Comparison of ENCODE assay signal across 2 cellular contexts in the genomic region with DNA sequence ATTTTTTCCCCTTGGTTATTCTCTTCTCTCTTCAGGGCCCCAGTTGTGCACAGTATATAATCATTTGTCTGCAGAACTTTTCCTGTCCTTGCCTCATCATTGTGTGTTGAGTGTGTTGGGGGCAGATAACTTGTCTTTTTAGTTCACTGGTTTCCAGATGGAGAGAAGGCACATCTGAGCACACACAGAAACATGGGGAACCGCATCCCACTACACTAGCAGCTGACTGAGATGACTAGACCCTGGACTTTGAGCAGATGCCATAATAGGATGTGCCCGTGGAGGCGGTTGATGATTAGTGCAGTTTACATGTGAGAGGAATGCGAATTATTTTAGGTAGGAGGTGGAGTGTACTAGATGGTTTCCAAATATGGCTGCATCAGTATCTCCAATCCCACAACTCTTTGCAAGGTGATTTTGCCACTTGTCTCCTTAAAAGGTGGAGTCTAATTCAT.
TF ChIP-seq lines count a peak whose summit lies in the region.

No MANE protein-coding gene starts in this region.

TF ChIP-seq in K562, 482 proteins besides CTCF, POLR2A, EP300 and RAD21 (continued from another document):
- TF ChIP-seq NCOA1 (IDR thresholded peaks at IDR 0.05; ENCODE audit: low read depth) (peak; percentile 53; the same call in 1 of the 2 replicates), ZNF551 (CRISPR knock-in tag; IDR thresholded peaks at IDR 0.05) (no peak), POLR2AphosphoS5 (IDR thresholded peaks at IDR 0.05; ENCODE audit: control insufficient read depth, insufficient read depth, low read depth, low read length) (peak; percentile 96), ARNT (IDR thresholded peaks at IDR 0.05) (peak; percentile 69 to 72; a peak in 3 of 4 replicates), ESRRA (IDR thresholded peaks at IDR 0.05; ENCODE audit: borderline replicate concordance, low read depth) (0 out of 2 replicates have a peak, but pooled peaks have one; percentile 11), HNRNPK (IDR thresholded peaks at IDR 0.05; ENCODE audit: low read depth, low read length, poor library complexity, severe bottlenecking) (no peak), MCM3 (IDR thresholded peaks at IDR 0.05) (no peak), FOXK2 (conservative IDR thresholded peaks at IDR 0.05 in 1 of 2, IDR thresholded peaks at IDR 0.05 in 1 of 2; ENCODE audit: low read depth in 2 of 2) (peak; percentile 57 to 60; a peak in 3 of 4 replicates), MEF2A (IDR thresholded peaks at IDR 0.05; ENCODE audit: control insufficient read depth, low read depth, low read length) (no peak), CREM (IDR thresholded peaks at IDR 0.05; ENCODE audit: low read depth) (peak; percentile 33; the same call in 1 of the 2 replicates), HEY1 (CRISPR knock-in tag; IDR thresholded peaks at IDR 0.05; ENCODE audit: borderline replicate concordance) (no peak), MTA2 (IDR thresholded peaks at IDR 0.05; ENCODE audit: low read depth) (peak; percentile 92), FOSL1 (tag; conservative IDR thresholded peaks at IDR 0.05) (peak; percentile 52), PYGO2 (tag; IDR thresholded peaks at IDR 0.05) (no peak), PBX2 (CRISPR knock-in tag; IDR thresholded peaks at IDR 0.05; ENCODE audit: low read depth) (no peak), PBX2 (tag; conservative IDR thresholded peaks at IDR 0.05; ENCODE audit: low read depth) (peak; percentile 32; the same call in 1 of the 2 replicates)
- TF ChIP-seq, protein P1, sequence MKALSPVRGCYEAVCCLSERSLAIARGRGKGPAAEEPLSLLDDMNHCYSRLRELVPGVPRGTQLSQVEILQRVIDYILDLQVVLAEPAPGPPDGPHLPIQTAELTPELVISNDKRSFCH (CRISPR knock-in tag; IDR thresholded peaks at IDR 0.05), result no peak
- TF ChIP-seq, protein P1 (tag; IDR thresholded peaks at IDR 0.05), result 0 out of 2 replicates have a peak, but pooled peaks have one; percentile 53

TF ChIP-seq in HepG2, 621 proteins besides CTCF, POLR2A, EP300 and RAD21 (continued from another document and continues in another):
- TF ChIP-seq MTF1 (CRISPR knock-in tag; IDR thresholded peaks at IDR 0.05), result no peak
- no peak for TF ChIP-seq CCDC6 (CRISPR knock-in tag; IDR thresholded peaks at IDR 0.05)
- TF ChIP-seq SIX1 (CRISPR knock-in tag; IDR thresholded peaks at IDR 0.05; ENCODE audit: borderline replicate concordance), result no peak
- TF ChIP-seq TBX2 (CRISPR knock-in tag; IDR thresholded peaks at IDR 0.05; ENCODE audit: borderline replicate concordance), result peak; percentile 35; the same call in 1 of the 2 replicates
- no peak for TF ChIP-seq ZNF777 (CRISPR knock-in tag; IDR thresholded peaks at IDR 0.05)
- TF ChIP-seq MTA1 (CRISPR knock-in tag; IDR thresholded peaks at IDR 0.05; ENCODE audit: borderline replicate concordance), result no peak
- TF ChIP-seq SMARCE1 (IDR thresholded peaks at IDR 0.05; ENCODE audit: borderline replicate concordance), result no peak
- no peak for TF ChIP-seq ZNF670 (CRISPR knock-in tag; IDR thresholded peaks at IDR 0.05; ENCODE audit: borderline replicate concordance)
- TF ChIP-seq MIER3 (CRISPR knock-in tag; IDR thresholded peaks at IDR 0.05; ENCODE audit: borderline replicate concordance), result peak; percentile 75; the same call in 1 of the 2 replicates
- no peak for TF ChIP-seq ATAD3A (CRISPR knock-in tag; IDR thresholded peaks at IDR 0.05)
- TF ChIP-seq CCAR2 (optimal IDR thresholded peaks at IDR 0.05; ENCODE audit: low read depth, low read length), result no peak
- no peak for TF ChIP-seq AGO1 (IDR thresholded peaks at IDR 0.05; ENCODE audit: low read depth, low read length, poor library complexity, severe bottlenecking)
- TF ChIP-seq, protein P2, sequence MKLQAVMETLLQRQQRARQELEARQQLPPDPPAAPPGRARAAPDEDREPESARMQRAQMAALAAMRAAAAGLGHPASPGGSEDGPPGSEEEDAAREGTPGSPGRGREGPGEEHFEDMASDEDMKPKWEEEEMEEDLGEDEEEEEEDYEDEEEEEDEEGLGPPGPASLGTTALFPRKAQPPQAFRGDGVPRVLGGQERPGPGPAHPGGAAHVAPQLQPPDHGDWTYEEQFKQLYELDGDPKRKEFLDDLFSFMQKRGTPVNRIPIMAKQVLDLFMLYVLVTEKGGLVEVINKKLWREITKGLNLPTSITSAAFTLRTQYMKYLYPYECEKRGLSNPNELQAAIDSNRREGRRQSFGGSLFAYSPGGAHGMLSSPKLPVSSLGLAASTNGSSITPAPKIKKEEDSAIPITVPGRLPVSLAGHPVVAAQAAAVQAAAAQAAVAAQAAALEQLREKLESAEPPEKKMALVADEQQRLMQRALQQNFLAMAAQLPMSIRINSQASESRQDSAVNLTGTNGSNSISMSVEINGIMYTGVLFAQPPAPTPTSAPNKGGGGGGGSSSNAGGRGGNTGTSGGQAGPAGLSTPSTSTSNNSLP (IDR thresholded peaks at IDR 0.05; ENCODE audit: low read depth, low read length), result peak; percentile 80
- TF ChIP-seq, protein P3, sequence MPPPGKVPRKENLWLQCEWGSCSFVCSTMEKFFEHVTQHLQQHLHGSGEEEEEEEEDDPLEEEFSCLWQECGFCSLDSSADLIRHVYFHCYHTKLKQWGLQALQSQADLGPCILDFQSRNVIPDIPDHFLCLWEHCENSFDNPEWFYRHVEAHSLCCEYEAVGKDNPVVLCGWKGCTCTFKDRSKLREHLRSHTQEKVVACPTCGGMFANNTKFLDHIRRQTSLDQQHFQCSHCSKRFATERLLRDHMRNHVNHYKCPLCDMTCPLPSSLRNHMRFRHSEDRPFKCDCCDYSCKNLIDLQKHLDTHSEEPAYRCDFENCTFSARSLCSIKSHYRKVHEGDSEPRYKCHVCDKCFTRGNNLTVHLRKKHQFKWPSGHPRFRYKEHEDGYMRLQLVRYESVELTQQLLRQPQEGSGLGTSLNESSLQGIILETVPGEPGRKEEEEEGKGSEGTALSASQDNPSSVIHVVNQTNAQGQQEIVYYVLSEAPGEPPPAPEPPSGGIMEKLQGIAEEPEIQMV (CRISPR knock-in tag; IDR thresholded peaks at IDR 0.05; ENCODE audit: low read depth), result no peak
- no peak for TF ChIP-seq ZKSCAN5 (CRISPR knock-in tag; IDR thresholded peaks at IDR 0.05)
- TF ChIP-seq ARID4A (CRISPR knock-in tag; IDR thresholded peaks at IDR 0.05; ENCODE audit: borderline replicate concordance), result peak; percentile 33; the same call in 1 of the 2 replicates
- TF ChIP-seq, protein P4, sequence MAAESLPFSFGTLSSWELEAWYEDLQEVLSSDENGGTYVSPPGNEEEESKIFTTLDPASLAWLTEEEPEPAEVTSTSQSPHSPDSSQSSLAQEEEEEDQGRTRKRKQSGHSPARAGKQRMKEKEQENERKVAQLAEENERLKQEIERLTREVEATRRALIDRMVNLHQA (CRISPR knock-in tag; IDR thresholded peaks at IDR 0.05), result no peak
- TF ChIP-seq ZNF331 (CRISPR knock-in tag; IDR thresholded peaks at IDR 0.05), result peak; percentile 74
- TF ChIP-seq ZNF251 (CRISPR knock-in tag; IDR thresholded peaks at IDR 0.05), result no peak
- 0 out of 2 replicates have a peak, but pooled peaks have one; percentile 13 for TF ChIP-seq CEBPG (CRISPR knock-in tag; IDR thresholded peaks at IDR 0.05)
- TF ChIP-seq SP5 (CRISPR knock-in tag; IDR thresholded peaks at IDR 0.05; ENCODE audit: borderline replicate concordance, low read depth), result no peak
- no peak for TF ChIP-seq ZNF713 (CRISPR knock-in tag; IDR thresholded peaks at IDR 0.05)
- no peak for TF ChIP-seq PPARG (CRISPR knock-in tag; conservative IDR thresholded peaks at IDR 0.05)
- TF ChIP-seq NR0B2 (CRISPR knock-in tag; IDR thresholded peaks at IDR 0.05), result no peak
- TF ChIP-seq HOXD1 (CRISPR knock-in tag; IDR thresholded peaks at IDR 0.05), result no peak
- TF ChIP-seq ZNF160 (CRISPR knock-in tag; IDR thresholded peaks at IDR 0.05), result no peak
- TF ChIP-seq KDM6A (CRISPR knock-in tag; IDR thresholded peaks at IDR 0.05; ENCODE audit: low read depth), result peak; percentile 40; the same call in 1 of the 2 replicates
- no peak for TF ChIP-seq ZNF207 (IDR thresholded peaks at IDR 0.05; ENCODE audit: borderline replicate concordance)
- TF ChIP-seq NONO (IDR thresholded peaks at IDR 0.05), result no peak
- TF ChIP-seq NONO (CRISPR knock-in tag; conservative IDR thresholded peaks at IDR 0.05), result no peak
- no peak for TF ChIP-seq CHCHD3 (CRISPR knock-in tag; IDR thresholded peaks at IDR 0.05)
- no peak for TF ChIP-seq CC2D1A (CRISPR knock-in tag; IDR thresholded peaks at IDR 0.05)
- TF ChIP-seq NAIF1 (CRISPR knock-in tag; IDR thresholded peaks at IDR 0.05; ENCODE audit: borderline replicate concordance), result no peak
- no peak for TF ChIP-seq HDAC6 (IDR thresholded peaks at IDR 0.05; ENCODE audit: low read depth, low read length)
- TF ChIP-seq, protein P5, sequence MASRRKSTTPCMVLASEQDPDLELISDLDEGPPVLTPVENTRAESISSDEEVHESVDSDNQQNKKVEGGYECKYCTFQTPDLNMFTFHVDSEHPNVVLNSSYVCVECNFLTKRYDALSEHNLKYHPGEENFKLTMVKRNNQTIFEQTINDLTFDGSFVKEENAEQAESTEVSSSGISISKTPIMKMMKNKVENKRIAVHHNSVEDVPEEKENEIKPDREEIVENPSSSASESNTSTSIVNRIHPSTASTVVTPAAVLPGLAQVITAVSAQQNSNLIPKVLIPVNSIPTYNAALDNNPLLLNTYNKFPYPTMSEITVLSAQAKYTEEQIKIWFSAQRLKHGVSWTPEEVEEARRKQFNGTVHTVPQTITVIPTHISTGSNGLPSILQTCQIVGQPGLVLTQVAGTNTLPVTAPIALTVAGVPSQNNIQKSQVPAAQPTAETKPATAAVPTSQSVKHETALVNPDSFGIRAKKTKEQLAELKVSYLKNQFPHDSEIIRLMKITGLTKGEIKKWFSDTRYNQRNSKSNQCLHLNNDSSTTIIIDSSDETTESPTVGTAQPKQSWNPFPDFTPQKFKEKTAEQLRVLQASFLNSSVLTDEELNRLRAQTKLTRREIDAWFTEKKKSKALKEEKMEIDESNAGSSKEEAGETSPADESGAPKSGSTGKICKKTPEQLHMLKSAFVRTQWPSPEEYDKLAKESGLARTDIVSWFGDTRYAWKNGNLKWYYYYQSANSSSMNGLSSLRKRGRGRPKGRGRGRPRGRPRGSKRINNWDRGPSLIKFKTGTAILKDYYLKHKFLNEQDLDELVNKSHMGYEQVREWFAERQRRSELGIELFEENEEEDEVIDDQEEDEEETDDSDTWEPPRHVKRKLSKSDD (CRISPR knock-in tag; IDR thresholded peaks at IDR 0.05; ENCODE audit: low read depth), result no peak
- no peak for TF ChIP-seq NFE2L1 (CRISPR knock-in tag; IDR thresholded peaks at IDR 0.05; ENCODE audit: borderline replicate concordance)
- TF ChIP-seq, protein P6, sequence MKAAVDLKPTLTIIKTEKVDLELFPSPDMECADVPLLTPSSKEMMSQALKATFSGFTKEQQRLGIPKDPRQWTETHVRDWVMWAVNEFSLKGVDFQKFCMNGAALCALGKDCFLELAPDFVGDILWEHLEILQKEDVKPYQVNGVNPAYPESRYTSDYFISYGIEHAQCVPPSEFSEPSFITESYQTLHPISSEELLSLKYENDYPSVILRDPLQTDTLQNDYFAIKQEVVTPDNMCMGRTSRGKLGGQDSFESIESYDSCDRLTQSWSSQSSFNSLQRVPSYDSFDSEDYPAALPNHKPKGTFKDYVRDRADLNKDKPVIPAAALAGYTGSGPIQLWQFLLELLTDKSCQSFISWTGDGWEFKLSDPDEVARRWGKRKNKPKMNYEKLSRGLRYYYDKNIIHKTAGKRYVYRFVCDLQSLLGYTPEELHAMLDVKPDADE (CRISPR knock-in tag; IDR thresholded peaks at IDR 0.05), result no peak
- TF ChIP-seq ZNF235 (CRISPR knock-in tag; IDR thresholded peaks at IDR 0.05; ENCODE audit: borderline replicate concordance), result no peak
- no peak for TF ChIP-seq KLF13 (CRISPR knock-in tag; IDR thresholded peaks at IDR 0.05)
- peak; percentile 68 for TF ChIP-seq FOXA3 (CRISPR knock-in tag; IDR thresholded peaks at IDR 0.05)
- TF ChIP-seq ZNF619 (CRISPR knock-in tag; IDR thresholded peaks at IDR 0.05), result no peak
- TF ChIP-seq ZNF850 (CRISPR knock-in tag; conservative IDR thresholded peaks at IDR 0.05), result no peak
- no peak for TF ChIP-seq ZNF556 (CRISPR knock-in tag; IDR thresholded peaks at IDR 0.05; ENCODE audit: borderline replicate concordance)
- TF ChIP-seq TEAD3 (CRISPR knock-in tag; optimal IDR thresholded peaks at IDR 0.05; ENCODE audit: borderline replicate concordance), result peak; percentile 93
- TF ChIP-seq ZNF121 (CRISPR knock-in tag; IDR thresholded peaks at IDR 0.05), result no peak
- no peak for TF ChIP-seq ZBTB1 (CRISPR knock-in tag; IDR thresholded peaks at IDR 0.05; ENCODE audit: borderline replicate concordance)
- TF ChIP-seq ZNF205 (CRISPR knock-in tag; IDR thresholded peaks at IDR 0.05), result no peak
- TF ChIP-seq KMT2B (CRISPR knock-in tag; IDR thresholded peaks at IDR 0.05), result no peak
- TF ChIP-seq NFATC3 (CRISPR knock-in tag; IDR thresholded peaks at IDR 0.05), result no peak
